ENCODE assay signal across 13 cellular contexts in genomic region chrX:63513825-63514574, GRCh38.
DNase-seq lines count a peak whose midpoint lies in the region; ATAC-seq and TF ChIP-seq lines count a peak whose summit lies in the region.
"Had no signal": no experiment of that assay in that cellular context is flagged by ENCODE, and none has a peak within 500 bp of the region (broad histone marks: within the 10 kb centered on the region; RNA-seq: fewer than 3 reads in every experiment).

No MANE protein-coding gene starts in this region.

- H3K27ac ChIP-seq in RWPE1 = no peak overlapping the region

- H3K36me3 Mint-ChIP-seq in nephron (ENCODE audit: low read depth) = no peaks in the 10 kb centered on the region
- peaks cover 3% of the 10 kb centered on the region for H3K36me3 Mint-ChIP-seq in activated naive CD4-positive, alpha-beta T cell treated with anti-CD3 and anti-CD28 coated beads for 36 hours (ENCODE audit: low read depth)
- H3K36me3 Mint-ChIP-seq: stimulated activated effector memory CD8-positive, alpha-beta T cell treated with anti-CD3 and anti-CD28 coated beads, Interleukin-12 subunit alpha, Interleukin-12 subunit beta, amount 100 ng/mL, for 72 hours had no signal

- H3K27me3 Mint-ChIP-seq in nephron (ENCODE audit: low read depth) = no peaks in the 10 kb centered on the region
- H3K27me3 Mint-ChIP-seq in activated naive CD4-positive, alpha-beta T cell treated with anti-CD3 and anti-CD28 coated beads for 36 hours (ENCODE audit: low read depth) = no peaks in the 10 kb centered on the region
- H3K27me3 Mint-ChIP-seq: CD4-positive, alpha-beta memory T cell had no signal

- ATAC-seq in HG02763 (IDR thresholded peaks at IDR 0.05; ENCODE audit: unreplicated experiment) = no peak
- no peak for ATAC-seq in stimulated activated naive CD8-positive, alpha-beta T cell treated with anti-CD3 and anti-CD28 coated beads, Interleukin-15, Interleukin-2, amounts not matched to agents 100 U/mL and 50 U/mL, for 24 hours
- ATAC-seq: stimulated activated effector memory CD8-positive, alpha-beta T cell treated with anti-CD3 and anti-CD28 coated beads, Interleukin-12 subunit alpha, Interleukin-12 subunit beta, amount 100 ng/mL, for 72 hours had no signal

- TF ChIP-seq CTCF in RWPE1 (conservative IDR thresholded peaks at IDR 0.05; ENCODE audit: low read depth) = no peak
- TF ChIP-seq CTCF in nephron (IDR thresholded peaks at IDR 0.05; ENCODE audit: unreplicated experiment in 3 of 3) = no peak

- H3K9me3 Mint-ChIP-seq in nephron = no peaks in the 10 kb centered on the region
- no peaks in the 10 kb centered on the region for H3K9me3 Mint-ChIP-seq in activated naive CD4-positive, alpha-beta T cell treated with anti-CD3 and anti-CD28 coated beads for 36 hours
- H3K9me3 Mint-ChIP-seq: stimulated activated effector memory CD8-positive, alpha-beta T cell treated with anti-CD3 and anti-CD28 coated beads, Interleukin-12 subunit alpha, Interleukin-12 subunit beta, amount 100 ng/mL, for 72 hours; T-helper 2 cell treated with Interferon-gamma antibody and Interleukin-4, amounts not matched to agents 5 μg/mL and 100 μg/mL, for 36 hours had no signal

- intact Hi-C loops in activated naive CD4-positive, alpha-beta T cell treated with anti-CD3 and anti-CD28 coated beads for 36 hours (cut with micrococcal nuclease) = no loop called here

- no peak overlapping the region for H3K4me3 Mint-ChIP-seq in nephron
- H3K4me3 Mint-ChIP-seq in activated naive CD4-positive, alpha-beta T cell treated with anti-CD3 and anti-CD28 coated beads for 36 hours = no peak overlapping the region
- H3K4me3 Mint-ChIP-seq: CD4-positive, alpha-beta memory T cell; nephron progenitor cell; stimulated activated effector memory CD8-positive, alpha-beta T cell treated with anti-CD3 and anti-CD28 coated beads, Interleukin-12 subunit alpha, Interleukin-12 subunit beta, amount 100 ng/mL, for 72 hours; T-helper 2 cell treated with Interferon-gamma antibody and Interleukin-4, amounts not matched to agents 5 μg/mL and 100 μg/mL, for 36 hours had no signal

- DNase-seq in AG20443 (ENCODE audit: low spot score) (peak; percentile 57), RWPE1 (ENCODE audit: low spot score) (peak; percentile 0), fibroblast of gingiva (ENCODE audit: low read depth) (peak; percentile 84), H4 (ENCODE audit: low spot score) (no peak)
- DNase-seq in activated naive CD4-positive, alpha-beta T cell treated with anti-CD3 and anti-CD28 coated beads for 36 hours = no peak
- no peak for DNase-seq in stimulated activated naive CD8-positive, alpha-beta T cell treated with anti-CD3 and anti-CD28 coated beads, Interleukin-15, Interleukin-2, amounts not matched to agents 100 U/mL and 50 U/mL, for 24 hours
- DNase-seq: activated naive CD4-positive, alpha-beta T cell treated with anti-CD3 and anti-CD28 coated beads, Interleukin-2, amount 50 U/mL, for 16 hours; CD4-positive, alpha-beta memory T cell; nephron progenitor cell had no signal

- H3K27ac Mint-ChIP-seq in nephron = peak overlapping the region; percentile 48 to 66 (median 58)
- no peak overlapping the region for H3K27ac Mint-ChIP-seq in activated naive CD4-positive, alpha-beta T cell treated with anti-CD3 and anti-CD28 coated beads for 36 hours
- H3K27ac Mint-ChIP-seq: CD4-positive, alpha-beta memory T cell; nephron progenitor cell; stimulated activated effector memory CD8-positive, alpha-beta T cell treated with anti-CD3 and anti-CD28 coated beads, Interleukin-12 subunit alpha, Interleukin-12 subunit beta, amount 100 ng/mL, for 72 hours; T-helper 2 cell treated with Interferon-gamma antibody and Interleukin-4, amounts not matched to agents 5 μg/mL and 100 μg/mL, for 36 hours had no signal

- peaks cover 18% of the 10 kb centered on the region for H3K4me1 Mint-ChIP-seq in nephron
- peaks cover 7% of the 10 kb centered on the region for H3K4me1 Mint-ChIP-seq in activated naive CD4-positive, alpha-beta T cell treated with anti-CD3 and anti-CD28 coated beads for 36 hours (ENCODE audit: low read depth)
- H3K4me1 Mint-ChIP-seq: nephron progenitor cell had no signal

- CTCF ChIA-PET in RWPE1 (lab: Yijun Ruan, JAX) = interaction anchor here (0.5 kb wide), 1 partner anchor 173 kb away, joined by 3 read pairs; no protein-coding TSS in a partner anchor
- CTCF ChIA-PET in activated naive CD4-positive, alpha-beta T cell treated with anti-CD3 and anti-CD28 coated beads for 36 hours (lab: Charles Lee) = no interaction called here

- POLR2A ChIA-PET in RWPE1 (lab: Yijun Ruan, JAX; ENCODE audit: low non-redundant PET) = no interaction called here

Comparison
In these comparisons a context has a peak if more than half of its experiments do, and no peak if none do; other contexts are left out.
1. DNase-seq: peak in AG20443 (single experiment), RWPE1 (single experiment) and fibroblast of gingiva (single experiment); none in H4 (single experiment), activated naive CD4-positive, alpha-beta T cell treated with anti-CD3 and anti-CD28 coated beads for 36 hours (single experiment) and stimulated activated naive CD8-positive, alpha-beta T cell treated with anti-CD3 and anti-CD28 coated beads, Interleukin-15, Interleukin-2, amounts not matched to agents 100 U/mL and 50 U/mL, for 24 hours (single experiment).